ENCODE assay signal across 1 cellular context in genomic region chr5:105752801-105753200, GRCh38.
TF ChIP-seq lines count a peak whose summit lies in the region.

No MANE protein-coding gene starts in this region.

TF ChIP-seq in HCT116, 20 proteins besides CTCF, POLR2A, EP300 and RAD21 (continued from another document):
- TF ChIP-seq REST (IDR thresholded peaks at IDR 0.05; ENCODE audit: low read depth) (no peak), YY1 (IDR thresholded peaks at IDR 0.05; ENCODE audit: extremely low read depth, insufficient replicate concordance, low read depth, low read length) (no peak), CBX3 (IDR thresholded peaks at IDR 0.05; ENCODE audit: low read depth) (no peak), ZBTB33 (IDR thresholded peaks at IDR 0.05; ENCODE audit: extremely low read depth, insufficient replicate concordance, low read length) (no peak), SRF (IDR thresholded peaks at IDR 0.05; ENCODE audit: low read depth) (no peak), SIN3A (IDR thresholded peaks at IDR 0.05; ENCODE audit: low read depth) (no peak), TCF7L2 (IDR thresholded peaks at IDR 0.05; ENCODE audit: borderline replicate concordance, extremely low read depth, insufficient read depth, insufficient read length) (no peak), EGR1 (IDR thresholded peaks at IDR 0.05; ENCODE audit: low read depth) (no peak)
